ENCODE assay signal across 1 cellular context in genomic region chr1:158124034-158124433, GRCh38.
TF ChIP-seq lines count a peak whose summit lies in the region.

No MANE protein-coding gene starts in this region.

TF ChIP-seq in SK-N-SH, 30 proteins besides CTCF, POLR2A, EP300 and RAD21 (continued from another document):
- TF ChIP-seq PBX3 (IDR thresholded peaks at IDR 0.05) = no peak
